ENCODE assay signal across 24 cellular contexts in the genomic region with DNA sequence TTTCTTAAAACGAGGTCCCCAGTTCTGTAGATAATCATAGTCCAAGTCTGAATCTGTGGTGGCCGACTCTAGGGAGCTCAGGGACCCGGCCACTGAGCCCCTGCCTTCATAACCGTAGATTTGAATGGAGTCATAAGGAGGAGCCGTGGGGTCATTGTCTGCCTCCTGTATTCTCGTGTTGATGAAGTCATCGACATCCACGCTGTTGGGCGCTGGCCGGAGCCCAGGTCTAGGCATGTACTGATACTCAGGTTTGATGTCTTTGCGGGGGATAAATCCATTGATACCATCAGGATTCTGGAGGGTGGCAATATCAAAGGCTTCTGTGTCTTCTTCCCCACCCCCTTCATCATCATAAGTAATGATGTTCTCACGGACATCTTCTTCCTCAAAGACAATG.
"Had no signal": no experiment of that assay in that cellular context is flagged by ENCODE, and none has a peak within 500 bp of the region (broad histone marks: within the 10 kb centered on the region; RNA-seq: fewer than 3 reads in every experiment).

No MANE protein-coding gene starts in this region.

- H3K27ac Mint-ChIP-seq: dendritic cell treated with granulocyte-macrophage colony-stimulating factor and Interleukin-4, amounts not matched to agents 40 ng/mL and 50 ng/mL, for 4 days; mesothelial cell of epicardium; naive B cell had no signal

- H3K4me3 ChIP-seq: colonic mucosa, esophagus squamous epithelium, gastrocnemius medialis, heart right ventricle, left lung, lower lobe of right lung, mucosa of descending colon had no signal

- H3K9me3 Mint-ChIP-seq: mesothelial cell of epicardium had no signal

- H3K36me3 ChIP-seq: colonic mucosa, gastrocnemius medialis, left lung had no signal

- H3K4me3 Mint-ChIP-seq: dendritic cell treated with granulocyte-macrophage colony-stimulating factor and Interleukin-4, amounts not matched to agents 40 ng/mL and 50 ng/mL, for 4 days; mesothelial cell of epicardium; naive B cell had no signal

- H3K27me3 Mint-ChIP-seq: dendritic cell treated with granulocyte-macrophage colony-stimulating factor and Interleukin-4, amounts not matched to agents 40 ng/mL and 50 ng/mL, for 4 days; naive B cell had no signal

- H3K4me1 Mint-ChIP-seq: naive B cell had no signal

- DNase-seq: colonic mucosa; cortex of kidney; effector CD4-positive, alpha-beta T cell; effector memory CD4-positive, alpha-beta T cell; erythroblast; esophagus squamous epithelium; foreskin fibroblast; foreskin melanocyte; gastrocnemius medialis; glutamatergic neuron; head of caudate nucleus; heart right ventricle; hippocampal formation; left cardiac atrium; left ventricle myocardium superior; lower lobe of right lung; mesenchymal stem cell; mucosa of descending colon; naive B cell had no signal

- H3K27ac ChIP-seq: colonic mucosa, epithelial cell of prostate, esophagus squamous epithelium, gastrocnemius medialis, heart right ventricle, left lung, lower lobe of right lung had no signal

- H3K9me3 ChIP-seq: colonic mucosa, esophagus squamous epithelium, gastrocnemius medialis, heart right ventricle, left lung, lower lobe of right lung, mucosa of descending colon had no signal

- H3K36me3 Mint-ChIP-seq: naive B cell had no signal

- H3K27me3 ChIP-seq: colonic mucosa, esophagus squamous epithelium, gastrocnemius medialis, heart right ventricle, left lung had no signal

- H3K4me1 ChIP-seq: colonic mucosa, esophagus squamous epithelium, gastrocnemius medialis, heart right ventricle, left lung, lower lobe of right lung had no signal

- ATAC-seq: esophagus mucosa, gastrocnemius medialis, heart right ventricle, left cardiac atrium, left lung, left ventricle myocardium superior, lower lobe of right lung, mucosa of descending colon had no signal
